Comparison of ENCODE assay signal across 1 cellular context in genomic region chr14:99561827-99562226, GRCh38.
TF ChIP-seq lines count a peak whose summit lies in the region.

No MANE protein-coding gene starts in this region.

TF ChIP-seq in HepG2, 621 proteins besides CTCF, POLR2A, EP300 and RAD21 (continued from another document):
- TF ChIP-seq, protein P1, sequence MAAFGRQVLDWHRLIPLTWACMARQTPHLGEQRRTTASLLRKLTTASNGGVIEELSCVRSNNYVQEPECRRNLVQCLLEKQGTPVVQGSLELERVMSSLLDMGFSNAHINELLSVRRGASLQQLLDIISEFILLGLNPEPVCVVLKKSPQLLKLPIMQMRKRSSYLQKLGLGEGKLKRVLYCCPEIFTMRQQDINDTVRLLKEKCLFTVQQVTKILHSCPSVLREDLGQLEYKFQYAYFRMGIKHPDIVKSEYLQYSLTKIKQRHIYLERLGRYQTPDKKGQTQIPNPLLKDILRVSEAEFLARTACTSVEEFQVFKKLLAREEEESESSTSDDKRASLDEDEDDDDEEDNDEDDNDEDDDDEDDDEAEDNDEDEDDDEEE (CRISPR knock-in tag; IDR thresholded peaks at IDR 0.05): no peak
- TF ChIP-seq, protein P2, sequence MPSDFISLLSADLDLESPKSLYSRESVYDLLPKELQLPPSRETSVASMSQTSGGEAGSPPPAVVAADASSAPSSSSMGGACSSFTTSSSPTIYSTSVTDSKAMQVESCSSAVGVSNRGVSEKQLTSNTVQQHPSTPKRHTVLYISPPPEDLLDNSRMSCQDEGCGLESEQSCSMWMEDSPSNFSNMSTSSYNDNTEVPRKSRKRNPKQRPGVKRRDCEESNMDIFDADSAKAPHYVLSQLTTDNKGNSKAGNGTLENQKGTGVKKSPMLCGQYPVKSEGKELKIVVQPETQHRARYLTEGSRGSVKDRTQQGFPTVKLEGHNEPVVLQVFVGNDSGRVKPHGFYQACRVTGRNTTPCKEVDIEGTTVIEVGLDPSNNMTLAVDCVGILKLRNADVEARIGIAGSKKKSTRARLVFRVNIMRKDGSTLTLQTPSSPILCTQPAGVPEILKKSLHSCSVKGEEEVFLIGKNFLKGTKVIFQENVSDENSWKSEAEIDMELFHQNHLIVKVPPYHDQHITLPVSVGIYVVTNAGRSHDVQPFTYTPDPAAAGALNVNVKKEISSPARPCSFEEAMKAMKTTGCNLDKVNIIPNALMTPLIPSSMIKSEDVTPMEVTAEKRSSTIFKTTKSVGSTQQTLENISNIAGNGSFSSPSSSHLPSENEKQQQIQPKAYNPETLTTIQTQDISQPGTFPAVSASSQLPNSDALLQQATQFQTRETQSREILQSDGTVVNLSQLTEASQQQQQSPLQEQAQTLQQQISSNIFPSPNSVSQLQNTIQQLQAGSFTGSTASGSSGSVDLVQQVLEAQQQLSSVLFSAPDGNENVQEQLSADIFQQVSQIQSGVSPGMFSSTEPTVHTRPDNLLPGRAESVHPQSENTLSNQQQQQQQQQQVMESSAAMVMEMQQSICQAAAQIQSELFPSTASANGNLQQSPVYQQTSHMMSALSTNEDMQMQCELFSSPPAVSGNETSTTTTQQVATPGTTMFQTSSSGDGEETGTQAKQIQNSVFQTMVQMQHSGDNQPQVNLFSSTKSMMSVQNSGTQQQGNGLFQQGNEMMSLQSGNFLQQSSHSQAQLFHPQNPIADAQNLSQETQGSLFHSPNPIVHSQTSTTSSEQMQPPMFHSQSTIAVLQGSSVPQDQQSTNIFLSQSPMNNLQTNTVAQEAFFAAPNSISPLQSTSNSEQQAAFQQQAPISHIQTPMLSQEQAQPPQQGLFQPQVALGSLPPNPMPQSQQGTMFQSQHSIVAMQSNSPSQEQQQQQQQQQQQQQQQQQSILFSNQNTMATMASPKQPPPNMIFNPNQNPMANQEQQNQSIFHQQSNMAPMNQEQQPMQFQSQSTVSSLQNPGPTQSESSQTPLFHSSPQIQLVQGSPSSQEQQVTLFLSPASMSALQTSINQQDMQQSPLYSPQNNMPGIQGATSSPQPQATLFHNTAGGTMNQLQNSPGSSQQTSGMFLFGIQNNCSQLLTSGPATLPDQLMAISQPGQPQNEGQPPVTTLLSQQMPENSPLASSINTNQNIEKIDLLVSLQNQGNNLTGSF (CRISPR knock-in tag; IDR thresholded peaks at IDR 0.05): no peak
- TF ChIP-seq ETV6 (CRISPR knock-in tag; conservative IDR thresholded peaks at IDR 0.05) (no peak), NR1H2 (CRISPR knock-in tag; IDR thresholded peaks at IDR 0.05; ENCODE audit: borderline replicate concordance, low read depth) (no peak), FOXP1 (IDR thresholded peaks at IDR 0.05) (no peak), FOXP1 (CRISPR knock-in tag; IDR thresholded peaks at IDR 0.05) (no peak)
